Comparison of ENCODE assay signal across 31 cellular contexts in the genomic region with DNA sequence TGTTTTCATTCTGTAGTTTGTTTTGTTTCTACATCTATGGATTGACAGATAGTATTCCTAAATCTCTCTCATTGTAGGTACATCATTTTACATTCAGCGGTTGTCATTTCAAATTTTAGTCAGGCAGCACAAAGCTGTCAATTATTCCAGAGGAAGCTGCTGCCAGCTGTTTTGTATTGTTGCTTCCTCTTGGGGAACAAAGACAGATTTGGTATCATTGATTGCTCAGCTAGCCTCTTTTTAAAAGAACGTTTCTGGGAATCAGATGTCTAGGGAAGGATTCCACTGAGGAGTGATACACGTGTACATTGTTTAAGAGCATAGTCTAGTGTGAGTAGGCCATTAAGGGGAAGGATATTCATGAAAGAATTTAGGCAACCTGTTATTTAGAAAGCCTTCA.
DNase-seq lines count a peak whose midpoint lies in the region; FAIRE-seq and TF ChIP-seq lines count a peak whose summit lies in the region.
"Had no signal": no experiment of that assay in that cellular context is flagged by ENCODE, and none has a peak within 500 bp of the region (broad histone marks: within the 10 kb centered on the region; RNA-seq: fewer than 3 reads in every experiment).

No MANE protein-coding gene starts in this region.

- H3K4me3 ChIP-seq in ascending aorta (no peak overlapping the region), ovary (no peak overlapping the region)
- H3K4me3 ChIP-seq: transverse colon had no signal

- no peaks in the 10 kb centered on the region for H3K9me3 ChIP-seq in ascending aorta
- H3K9me3 ChIP-seq in ovary: no peaks in the 10 kb centered on the region
- H3K9me3 ChIP-seq: BE2C, transverse colon had no signal

- intact Hi-C loops in ascending aorta (cut with DNase I): no loop called here
- intact Hi-C loops in ovary (cut with DNase I): no loop called here

- 70 to 76% (median 76%) methylated on average over 3 of the region's 3 CpGs for WGBS in ovary, 3 donors

- CTCF ChIA-PET in activated naive CD4-positive, alpha-beta T cell treated with anti-CD3 and anti-CD28 coated beads, Interleukin-2, amount 10 ng/mL, durations not matched to agents 7 days and 5 days (lab: Charles Lee): no interaction called here

- H3K36me3 Mint-ChIP-seq in activated naive CD4-positive, alpha-beta T cell treated with anti-CD3 and anti-CD28 coated beads, Interleukin-2, amount 10 ng/mL, durations not matched to agents 7 days and 5 days: peaks cover 10% of the 10 kb centered on the region

- no peak for TF ChIP-seq POLR2A in ovary (IDR thresholded peaks at IDR 0.05)

- H3K4me1 ChIP-seq in ascending aorta: no peaks in the 10 kb centered on the region
- H3K4me1 ChIP-seq in ovary (ENCODE audit: insufficient read depth): no peaks in the 10 kb centered on the region
- H3K4me1 ChIP-seq: transverse colon had no signal

- no peak for TF ChIP-seq CTCF in ascending aorta (IDR thresholded peaks at IDR 0.05)
- no peak for TF ChIP-seq CTCF in ovary (IDR thresholded peaks at IDR 0.05)

- no peak for TF ChIP-seq EP300 in ovary (IDR thresholded peaks at IDR 0.05)

- H3K4me3 Mint-ChIP-seq in activated naive CD4-positive, alpha-beta T cell treated with anti-CD3 and anti-CD28 coated beads, Interleukin-2, amount 10 ng/mL, durations not matched to agents 7 days and 5 days: no peak overlapping the region
- H3K4me3 Mint-ChIP-seq: activated naive CD8-positive, alpha-beta T cell treated with anti-CD3 and anti-CD28 coated beads, Interleukin-2, amount 10 ng/mL, durations not matched to agents 7 days and 5 days; CD8-positive, alpha-beta T cell; effector memory CD8-positive, alpha-beta T cell; H9; stimulated activated memory B cell treated with anti-CD40 and anti-IgM and Interleukin-4, amounts not matched to agents 10 μg/mL and 1 μg/mL and 100 μg/mL, for 72 hours; T-helper 2 cell treated with Interferon-gamma antibody and Interleukin-4, amounts not matched to agents 5 μg/mL and 100 μg/mL, for 36 hours had no signal

- H3K27ac ChIP-seq in ascending aorta (no peak overlapping the region), ovary (no peak overlapping the region)
- H3K27ac ChIP-seq: KMS-11, transverse colon had no signal

- no peak overlapping the region for H3K27ac Mint-ChIP-seq in activated naive CD4-positive, alpha-beta T cell treated with anti-CD3 and anti-CD28 coated beads, Interleukin-2, amount 10 ng/mL, durations not matched to agents 7 days and 5 days
- H3K27ac Mint-ChIP-seq: activated naive CD8-positive, alpha-beta T cell treated with anti-CD3 and anti-CD28 coated beads, Interleukin-2, amount 10 ng/mL, durations not matched to agents 7 days and 5 days; activated T-helper 2 cell treated with anti-CD3 and anti-CD28 coated beads, Interferon-gamma antibody, Interleukin-2, Interleukin-4, amounts not matched to agents 10 μg/mL and 5 μg/mL and 100 μg/mL, durations not matched to agents 14 hours and 24 hours and 36 hours; CD8-positive, alpha-beta T cell; effector memory CD8-positive, alpha-beta T cell; H9; stimulated activated memory B cell treated with anti-CD40 and anti-IgM and Interleukin-4, amounts not matched to agents 10 μg/mL and 1 μg/mL and 100 μg/mL, for 72 hours; T-helper 2 cell treated with Interferon-gamma antibody and Interleukin-4, amounts not matched to agents 5 μg/mL and 100 μg/mL, for 36 hours had no signal

- H3K36me3 ChIP-seq in ascending aorta (no peaks in the 10 kb centered on the region), ovary (no peaks in the 10 kb centered on the region)
- H3K36me3 ChIP-seq: BE2C, transverse colon had no signal

- no peaks in the 10 kb centered on the region for H3K27me3 Mint-ChIP-seq in activated naive CD4-positive, alpha-beta T cell treated with anti-CD3 and anti-CD28 coated beads, Interleukin-2, amount 10 ng/mL, durations not matched to agents 7 days and 5 days
- H3K27me3 Mint-ChIP-seq: activated naive CD8-positive, alpha-beta T cell treated with anti-CD3 and anti-CD28 coated beads, Interleukin-2, amount 10 ng/mL, durations not matched to agents 7 days and 5 days; effector memory CD8-positive, alpha-beta T cell; stimulated activated memory B cell treated with anti-CD40 and anti-IgM and Interleukin-4, amounts not matched to agents 10 μg/mL and 1 μg/mL and 100 μg/mL, for 72 hours had no signal

- H3K9me3 Mint-ChIP-seq in activated naive CD4-positive, alpha-beta T cell treated with anti-CD3 and anti-CD28 coated beads, Interleukin-2, amount 10 ng/mL, durations not matched to agents 7 days and 5 days: no peaks in the 10 kb centered on the region
- H3K9me3 Mint-ChIP-seq: activated naive CD8-positive, alpha-beta T cell treated with anti-CD3 and anti-CD28 coated beads, Interleukin-2, amount 10 ng/mL, durations not matched to agents 7 days and 5 days; activated T-helper 2 cell treated with anti-CD3 and anti-CD28 coated beads, Interferon-gamma antibody, Interleukin-2, Interleukin-4, amounts not matched to agents 10 μg/mL and 5 μg/mL and 100 μg/mL, durations not matched to agents 14 hours and 24 hours and 36 hours; CD8-positive, alpha-beta T cell; effector memory CD8-positive, alpha-beta T cell; H9; stimulated activated memory B cell treated with anti-CD40 and anti-IgM and Interleukin-4, amounts not matched to agents 10 μg/mL and 1 μg/mL and 100 μg/mL, for 72 hours; T-helper 2 cell treated with Interferon-gamma antibody and Interleukin-4, amounts not matched to agents 5 μg/mL and 100 μg/mL, for 36 hours had no signal

- H3K4me1 Mint-ChIP-seq in activated naive CD4-positive, alpha-beta T cell treated with anti-CD3 and anti-CD28 coated beads, Interleukin-2, amount 10 ng/mL, durations not matched to agents 7 days and 5 days: no peaks in the 10 kb centered on the region
- H3K4me1 Mint-ChIP-seq: stimulated activated memory B cell treated with anti-CD40 and anti-IgM and Interleukin-4, amounts not matched to agents 10 μg/mL and 1 μg/mL and 100 μg/mL, for 72 hours had no signal

- peak; percentile 16 for DNase-seq in COR-L47 (lab: John Stamatoyannopoulos, UW)
- no peak for DNase-seq in GM18507 (ENCODE audit: extremely low spot score, insufficient read length, low read depth)
- peak; percentile 80 for DNase-seq in NCI-H69 (lab: John Stamatoyannopoulos, UW)
- peak; percentile 13 to 52 for DNase-seq in lung microvascular endothelial cell (ENCODE audit: low read depth in 2 of 2)
- DNase-seq in ascending aorta (ENCODE audit: low spot score in 2 of 2): no peak
- DNase-seq in NCI-H1694 treated with DMSO at 0.1 percent for 48 hours (lab: John Stamatoyannopoulos, UW): no peak
- DNase-seq in ovary: no peak
- no peak for DNase-seq in activated naive CD4-positive, alpha-beta T cell treated with anti-CD3 and anti-CD28 coated beads, Interleukin-2, amount 10 ng/mL, durations not matched to agents 7 days and 5 days
- DNase-seq: activated CD4-positive, alpha-beta T cell treated with anti-CD3 and anti-CD28 coated beads for 4 hours; activated naive CD8-positive, alpha-beta T cell treated with anti-CD3 and anti-CD28 coated beads, Interleukin-2, amount 10 ng/mL, durations not matched to agents 7 days and 5 days; activated T-cell treated with anti-CD3 and anti-CD28 coated beads for 4 hours; CD8-positive, alpha-beta T cell; central memory CD4-positive, alpha-beta T cell; cortex of kidney; DMS79; effector memory CD8-positive, alpha-beta T cell; H9; left ventricle myocardium superior; MM.1S; NCI-H226; NCI-H526 treated with DMSO at 0.1 percent for 48 hours; occipital lobe; SHP77; transverse colon had no signal

- FAIRE-seq in GM18507 (lab: Jason Lieb, UNC): peak; percentile 51
- FAIRE-seq: astrocyte, keratinocyte had no signal

- no peaks in the 10 kb centered on the region for H3K27me3 ChIP-seq in ascending aorta
- no peaks in the 10 kb centered on the region for H3K27me3 ChIP-seq in ovary
- H3K27me3 ChIP-seq: BE2C, transverse colon had no signal

Comparison
In these comparisons a context has a peak if more than half of its experiments do, and no peak if none do; other contexts are left out.
1. DNase-seq: peak in COR-L47 (single experiment), NCI-H69 (single experiment) and lung microvascular endothelial cell (2 of 2); none in GM18507 (single experiment), ascending aorta (0 of 2), NCI-H1694 treated with DMSO at 0.1 percent for 48 hours (single experiment), ovary (0 of 5) and activated naive CD4-positive, alpha-beta T cell treated with anti-CD3 and anti-CD28 coated beads, Interleukin-2, amount 10 ng/mL, durations not matched to agents 7 days and 5 days (single experiment).